Comparison of ENCODE assay signal across 17 cellular contexts in the genomic region with DNA sequence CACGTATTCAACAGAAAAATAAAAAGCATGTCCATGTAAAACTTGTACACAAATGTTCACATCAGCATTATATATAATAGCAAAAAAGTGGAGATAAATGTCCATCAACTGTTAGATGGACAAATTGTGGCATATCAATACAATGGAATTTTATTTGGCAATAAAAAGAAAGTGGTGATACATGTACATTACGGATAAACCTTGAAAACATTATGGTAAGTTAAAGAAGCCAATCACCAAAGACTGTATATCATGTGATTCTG.
A peak's percentile ranks its signal among the peaks of the same experiment; 100 is the strongest.
DNase-seq lines count a peak whose midpoint lies in the region; ATAC-seq, FAIRE-seq and TF ChIP-seq lines count a peak whose summit lies in the region.
"Had no signal": no experiment of that assay in that cellular context is flagged by ENCODE, and none has a peak within 500 bp of the region (broad histone marks: within the 10 kb centered on the region; RNA-seq: fewer than 3 reads in every experiment).

No MANE protein-coding gene starts in this region.

- H3K4me3 ChIP-seq in A673 (ENCODE audit: low read depth, low read length, poor library complexity, severe bottlenecking) (no peak overlapping the region), GM23248 (no peak overlapping the region), K562 (no peak overlapping the region), spleen (no peak overlapping the region), hepatocyte (no peak overlapping the region)
- H3K4me3 ChIP-seq: BLaER1 had no signal

- CTCF ChIA-PET in A673 (lab: Charles Lee) = no interaction called here
- CTCF ChIA-PET in K562 (lab: Yijun Ruan, JAX; ENCODE audit: low intra/inter-chr PET ratio) = no interaction called here

- peak overlapping the region; percentile 64 for H3K27ac ChIP-seq in A673 (ENCODE audit: low read depth, low read length, poor library complexity, severe bottlenecking)
- peak overlapping the region; percentile 28 for H3K27ac ChIP-seq in GM23248
- H3K27ac ChIP-seq in K562 (ENCODE audit: extremely low read depth, low read depth, low read length) = peak overlapping the region; percentile 48; the same call in 1 of the 3 replicates
- peak overlapping the region in 5 of 8 donors; percentile 19 to 66 (median 44) for H3K27ac ChIP-seq in spleen
- H3K27ac ChIP-seq in hepatocyte = no peak overlapping the region

- no peak for TF ChIP-seq CTCF in A673 (conservative IDR thresholded peaks at IDR 0.05; ENCODE audit: low read depth, low read length)
- TF ChIP-seq CTCF in K562 (IDR thresholded peaks at IDR 0.05 in 2 of 3, conservative IDR thresholded peaks at IDR 0.05 in 1 of 3; ENCODE audit: insufficient read depth in 2 of 3, low read depth in 1 of 3, low read length in 3 of 3) = no peak
- no peak for TF ChIP-seq CTCF in spleen (IDR thresholded peaks at IDR 0.05 in 8 of 11, conservative IDR thresholded peaks at IDR 0.05 in 3 of 11)
- no peak for TF ChIP-seq CTCF in hepatocyte (IDR thresholded peaks at IDR 0.05; ENCODE audit: poor library complexity)

- POLR2A ChIA-PET in A673 (lab: Charles Lee; ENCODE audit: low non-redundant PET) = no interaction called here
- POLR2A ChIA-PET in K562 (lab: Yijun Ruan, JAX) = no interaction called here

- H3K9me3 ChIP-seq in A673 (ENCODE audit: low read depth, low read length, poor library complexity, severe bottlenecking) = no peaks in the 10 kb centered on the region
- H3K9me3 ChIP-seq in GM23248 (ENCODE audit: low read depth) = no peaks in the 10 kb centered on the region
- no peaks in the 10 kb centered on the region for H3K9me3 ChIP-seq in K562 (replicated peaks; ENCODE audit: control insufficient read depth, insufficient read depth, low read depth, low read length)
- no peaks in the 10 kb centered on the region for H3K9me3 ChIP-seq in spleen
- no peaks in the 10 kb centered on the region for H3K9me3 ChIP-seq in hepatocyte (ENCODE audit: low read depth)

- H3K9me1 ChIP-seq in K562 (ENCODE audit: control insufficient read depth, insufficient read depth, low read length) = no peaks in the 10 kb centered on the region

- no peak for TF ChIP-seq POLR2A in K562 (conservative IDR thresholded peaks at IDR 0.05)
- no peak for TF ChIP-seq POLR2A in spleen (IDR thresholded peaks at IDR 0.05)

- H3K9ac ChIP-seq in GM23248 (no peak overlapping the region), K562 (ENCODE audit: insufficient read depth in 1 of 2, low read depth in 2 of 2, low read length in 2 of 2) (no peak overlapping the region)
- H3K9ac ChIP-seq: BLaER1 had no signal

- H3K27me3 ChIP-seq in A673 (replicated peaks; ENCODE audit: insufficient read depth, low read depth, low read length, poor library complexity) = no peaks in the 10 kb centered on the region
- H3K27me3 ChIP-seq in GM23248 (replicated peaks; ENCODE audit: insufficient read depth) = no peaks in the 10 kb centered on the region
- no peaks in the 10 kb centered on the region for H3K27me3 ChIP-seq in K562 (ENCODE audit: control insufficient read depth in 2 of 2, insufficient read depth in 2 of 2, low read length in 2 of 2)
- H3K27me3 ChIP-seq in spleen (replicated peaks in 1 of 7) = no peaks in the 10 kb centered on the region
- H3K27me3 ChIP-seq in hepatocyte = no peaks in the 10 kb centered on the region
- H3K27me3 ChIP-seq: BLaER1 had no signal

- H2AFZ ChIP-seq in GM23248 (no peak overlapping the region), K562 (ENCODE audit: low read depth, low read length) (no peak overlapping the region), hepatocyte (no peak overlapping the region)

- no peak for FAIRE-seq in K562 (lab: Jason Lieb, UNC)
- FAIRE-seq: A204.1, G401.6, GM12891 had no signal

- peaks cover 27% of the 10 kb centered on the region for H3K4me1 ChIP-seq in A673 (ENCODE audit: insufficient read depth, low read length, poor library complexity, severe bottlenecking)
- H3K4me1 ChIP-seq in GM23248 (ENCODE audit: insufficient read depth) = 0 out of 2 replicates have a peak, but pooled peaks cover 9% of the 10 kb centered on the region
- H3K4me1 ChIP-seq in K562 (replicated peaks in 1 of 2; ENCODE audit: control insufficient read depth in 2 of 2, insufficient read depth in 2 of 2, low read length in 2 of 2) = peaks cover 0 to 26% of the 10 kb centered on the region in 2 experiments; a peak in 2 of 5 replicates
- H3K4me1 ChIP-seq in spleen = peaks cover 0 to 40% (median 16%) of the 10 kb centered on the region in 6 donors
- H3K4me1 ChIP-seq in hepatocyte (ENCODE audit: insufficient read depth) = no peaks in the 10 kb centered on the region

- intact Hi-C loops in A673 (cut with micrococcal nuclease; ENCODE audit: unreplicated experiment) = no loop called here
- intact Hi-C loops in K562 (cut with micrococcal nuclease) = no loop called here
- intact Hi-C loops in spleen (cut with DNase I; ENCODE audit: low total_unique reads) = no loop called here

- peaks cover 95% of the 10 kb centered on the region for H3K79me2 ChIP-seq in GM23248 (ENCODE audit: insufficient read depth)
- H3K79me2 ChIP-seq in K562 (ENCODE audit: control insufficient read depth, insufficient read depth, low read length) = no peaks in the 10 kb centered on the region; the same call in 2 of the 3 replicates
- peaks cover 41% of the 10 kb centered on the region for H3K79me2 ChIP-seq in hepatocyte

- peaks cover 25% of the 10 kb centered on the region for H3F3A ChIP-seq in GM23248 (ENCODE audit: insufficient read depth)

- DNase-seq in A673 (ENCODE audit: low spot score) (no peak), GM23248 (no peak), K562 (ENCODE audit: extremely low read depth in 1 of 4, low spot score in 3 of 4) (no peak), spleen (no peak), hepatocyte (ENCODE audit: low spot score) (no peak), OCI-M2 (lab: John Stamatoyannopoulos, UW; ENCODE audit: unreplicated experiment) (no peak)
- no peak for DNase-seq in stimulated activated CD4-positive, alpha-beta T cell treated with anti-CD3 and anti-CD28 coated beads, Interleukin-2, amount 100 ng/mL, for 24 hours
- DNase-seq: Calu3; CD4-positive, alpha-beta T cell; DMS153; DMS79 treated with DMSO at 0.1 percent for 48 hours; GOT3; H9 had no signal

- in situ Hi-C loops in GM23248 (cut with MboI) = no loop called here
- in situ Hi-C loops in K562 (cut with MboI) = no loop called here

- H4K20me1 ChIP-seq in GM23248 (ENCODE audit: insufficient read depth) = no peaks in the 10 kb centered on the region
- H4K20me1 ChIP-seq in K562 (replicated peaks; ENCODE audit: control insufficient read depth, insufficient read depth, low read length) = no peaks in the 10 kb centered on the region
- H4K20me1 ChIP-seq in hepatocyte (ENCODE audit: insufficient read depth, poor library complexity, severe bottlenecking) = no peaks in the 10 kb centered on the region

- H3K9me2 ChIP-seq in GM23248 (ENCODE audit: insufficient read depth) (no peaks in the 10 kb centered on the region), hepatocyte (replicated peaks; ENCODE audit: insufficient read depth) (no peaks in the 10 kb centered on the region)

- H3K36me3 ChIP-seq in A673 (ENCODE audit: insufficient read depth, low read length, poor library complexity, severe bottlenecking) (peaks cover 3% of the 10 kb centered on the region), GM23248 (ENCODE audit: low read depth) (peaks cover 15% of the 10 kb centered on the region; the same call in 1 of the 2 replicates), K562 (ENCODE audit: control insufficient read depth, insufficient read depth, low read length) (peaks cover 11% of the 10 kb centered on the region), spleen (peaks cover 0 to 25% (median 8%) of the 10 kb centered on the region in 6 donors), hepatocyte (replicated peaks; ENCODE audit: insufficient read depth, low read depth) (no peaks in the 10 kb centered on the region)

- ATAC-seq in K562 = no peak

- no peak for TF ChIP-seq RAD21 in K562 (CRISPR knock-in tag; conservative IDR thresholded peaks at IDR 0.05 in 1 of 2, IDR thresholded peaks at IDR 0.05 in 1 of 2)

- no peak for TF ChIP-seq EP300 in K562 (IDR thresholded peaks at IDR 0.05; ENCODE audit: low read length)

- WGBS in GM23248 (ENCODE audit: low coverage in 1 of 2, low lambda C conversion rate in 2 of 2, missing lambda C conversion rate in 2 of 2), 2 experiments = 99 to 100% methylated on average over 2 of the region's 2 CpGs
- 89% methylated on average over 2 of the region's 2 CpGs for WGBS in K562 (ENCODE audit: insufficient coverage, low coverage, missing lambda C conversion rate)
- WGBS in spleen, 5 donors = 69 to 94% (median 82%) methylated on average over 2 of the region's 2 CpGs
- 97% methylated on average over 2 of the region's 2 CpGs for WGBS in hepatocyte (ENCODE audit: low lambda C conversion rate, missing lambda C conversion rate)

- H3K4me2 ChIP-seq in GM23248 (ENCODE audit: unreplicated experiment) = no peak overlapping the region
- no peak overlapping the region for H3K4me2 ChIP-seq in K562 (ENCODE audit: insufficient read depth, low read length)
- no peak overlapping the region for H3K4me2 ChIP-seq in hepatocyte
- H3K4me2 ChIP-seq: BLaER1 had no signal

- BruUV-seq in A673 (replicated peaks; lab: Mats Ljungman, UMichigan) = no TSS peak
- no TSS peak for BruUV-seq in K562 (replicated peaks; lab: Mats Ljungman, UMichigan)

TF ChIP-seq in K562, 482 proteins besides CTCF, POLR2A, EP300 and RAD21:
- TF ChIP-seq ZNF316 (IDR thresholded peaks at IDR 0.05) (peak; percentile 84), POLR2AphosphoS5 (IDR thresholded peaks at IDR 0.05; ENCODE audit: control insufficient read depth, insufficient read depth, low read depth, low read length) (no peak), C11orf30 (IDR thresholded peaks at IDR 0.05; ENCODE audit: low read depth) (peak; percentile 67), MAFG (tag; conservative IDR thresholded peaks at IDR 0.05) (peak; percentile 21), PTTG1 (tag; IDR thresholded peaks at IDR 0.05; ENCODE audit: low read depth) (no peak)
TF ChIP-seq in K562: peak in this region for 3.
